10 cellular contexts compared by ENCODE assay signal in the genomic region with DNA sequence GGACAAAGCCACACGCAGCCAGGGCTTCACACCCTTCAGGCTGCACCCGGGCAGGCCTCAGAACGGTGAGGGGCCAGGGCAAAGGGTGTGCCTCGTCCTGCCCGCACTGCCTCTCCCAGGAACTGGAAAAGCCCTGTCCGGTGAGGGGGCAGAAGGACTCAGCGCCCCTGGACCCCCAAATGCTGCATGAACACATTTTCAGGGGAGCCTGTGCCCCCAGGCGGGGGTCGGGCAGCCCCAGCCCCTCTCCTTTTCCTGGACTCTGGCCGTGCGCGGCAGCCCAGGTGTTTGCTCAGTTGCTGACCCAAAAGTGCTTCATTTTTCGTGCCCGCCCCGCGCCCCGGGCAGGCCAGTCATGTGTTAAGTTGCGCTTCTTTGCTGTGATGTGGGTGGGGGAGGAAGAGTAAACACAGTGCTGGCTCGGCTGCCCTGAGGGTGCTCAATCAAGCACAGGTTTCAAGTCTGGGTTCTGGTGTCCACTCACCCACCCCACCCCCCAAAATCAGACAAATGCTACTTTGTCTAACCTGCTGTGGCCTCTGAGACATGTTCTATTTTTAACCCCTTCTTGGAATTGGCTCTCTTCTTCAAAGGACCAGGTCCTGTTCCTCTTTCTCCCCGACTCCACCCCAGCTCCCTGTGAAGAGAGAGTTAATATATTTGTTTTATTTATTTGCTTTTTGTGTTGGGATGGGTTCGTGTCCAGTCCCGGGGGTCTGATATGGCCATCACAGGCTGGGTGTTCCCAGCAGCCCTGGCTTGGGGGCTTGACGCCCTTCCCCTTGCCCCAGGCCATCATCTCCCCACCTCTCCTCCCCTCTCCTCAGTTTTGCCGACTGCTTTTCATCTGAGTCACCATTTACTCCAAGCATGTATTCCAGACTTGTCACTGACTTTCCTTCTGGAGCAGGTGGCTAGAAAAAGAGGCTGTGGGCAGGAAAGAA. TPM values are rescaled to one million over a fixed set of nuclear protein-coding genes. Genes with fewer than 3 reads are reported as not detected.
A peak's percentile ranks its signal among the peaks of the same experiment; 100 is the strongest.
DNase-seq lines count a peak whose midpoint lies in the region; ATAC-seq and TF ChIP-seq lines count a peak whose summit lies in the region.
"Had no signal": no experiment of that assay in that cellular context is flagged by ENCODE, and none has a peak within 500 bp of the region (broad histone marks: within the 10 kb centered on the region; RNA-seq: fewer than 3 reads in every experiment).

No MANE protein-coding gene starts in this region.

- peaks cover 2% of the 10 kb centered on the region for H3K36me3 Mint-ChIP-seq in activated T-helper 1 cell treated with anti-CD3 and anti-CD28 coated beads, Interleukin-12 subunit alpha, Interleukin-12 subunit beta, Interleukin-2, Interleukin-4 antibody, amounts not matched to agents 30 ng/mL and 10 ng/mL and 1 ng/mL, durations not matched to agents 14 hours and 24 hours and 36 hours (ENCODE audit: low read depth)

- intact Hi-C loops in right cardiac atrium (cut with DNase I) (loop anchor here in 2 of 4 donors (5.0 kb wide), 1 partner anchor 122 kb away; a partner anchor contains a TSS), testis (cut with DNase I; ENCODE audit: low total_unique reads) (no loop called here)
- intact Hi-C loops in activated T-helper 1 cell treated with anti-CD3 and anti-CD28 coated beads, Interleukin-12 subunit alpha, Interleukin-12 subunit beta, Interleukin-2, Interleukin-4 antibody, amounts not matched to agents 30 ng/mL and 10 ng/mL and 1 ng/mL, durations not matched to agents 14 hours and 24 hours and 36 hours (cut with micrococcal nuclease) = no loop called here

- ATAC-seq in right cardiac atrium = no peak

- H3K4me1 ChIP-seq in right cardiac atrium (ENCODE audit: control insufficient read depth, insufficient read depth, low read length) (peaks cover 5% of the 10 kb centered on the region), testis (peaks cover 61% of the 10 kb centered on the region)

- H3K4me3 ChIP-seq in right cardiac atrium (ENCODE audit: low read length) (no peak overlapping the region), testis (no peak overlapping the region)
- H3K4me3 ChIP-seq: thoracic aorta had no signal

- TF ChIP-seq CTCF in testis (IDR thresholded peaks at IDR 0.05) = no peak

- H3K27me3 ChIP-seq in right cardiac atrium (ENCODE audit: control insufficient read depth, insufficient read depth) = no peaks in the 10 kb centered on the region
- no peaks in the 10 kb centered on the region for H3K27me3 ChIP-seq in testis

- no peak overlapping the region for H3K4me3 Mint-ChIP-seq in activated T-helper 1 cell treated with anti-CD3 and anti-CD28 coated beads, Interleukin-12 subunit alpha, Interleukin-12 subunit beta, Interleukin-2, Interleukin-4 antibody, amounts not matched to agents 30 ng/mL and 10 ng/mL and 1 ng/mL, durations not matched to agents 14 hours and 24 hours and 36 hours

- no peak overlapping the region for H3K27ac ChIP-seq in right cardiac atrium (ENCODE audit: low read length)
- peak overlapping the region; percentile 87 to 95 for H3K27ac ChIP-seq in testis
- H3K27ac ChIP-seq: thoracic aorta had no signal

- no peak overlapping the region for H3K27ac Mint-ChIP-seq in activated T-helper 1 cell treated with anti-CD3 and anti-CD28 coated beads, Interleukin-12 subunit alpha, Interleukin-12 subunit beta, Interleukin-2, Interleukin-4 antibody, amounts not matched to agents 30 ng/mL and 10 ng/mL and 1 ng/mL, durations not matched to agents 14 hours and 24 hours and 36 hours

- no peaks in the 10 kb centered on the region for H3K4me1 Mint-ChIP-seq in activated T-helper 1 cell treated with anti-CD3 and anti-CD28 coated beads, Interleukin-12 subunit alpha, Interleukin-12 subunit beta, Interleukin-2, Interleukin-4 antibody, amounts not matched to agents 30 ng/mL and 10 ng/mL and 1 ng/mL, durations not matched to agents 14 hours and 24 hours and 36 hours (ENCODE audit: low read depth)

- TF ChIP-seq POLR2A in testis (IDR thresholded peaks at IDR 0.05) = no peak

- DNase-seq in DMS153 treated with DMSO at 0.1 percent for 48 hours (lab: John Stamatoyannopoulos, UW; ENCODE audit: unreplicated experiment) (peak; percentile 40), DMS153 (lab: John Stamatoyannopoulos, UW) (no peak), SW480 (ENCODE audit: low spot score) (peak; percentile 89), right cardiac atrium (peak in 2 of 3 donors; percentile 5 to 78), testis (peak; percentile 92), putamen (ENCODE audit: low spot score) (no peak), NCI-H524 treated with DMSO at 0.1 percent for 48 hours (lab: John Stamatoyannopoulos, UW) (no peak)
- no peak for DNase-seq in activated T-helper 1 cell treated with anti-CD3 and anti-CD28 coated beads, Interleukin-12 subunit alpha, Interleukin-12 subunit beta, Interleukin-2, Interleukin-4 antibody, amounts not matched to agents 30 ng/mL and 10 ng/mL and 1 ng/mL, durations not matched to agents 14 hours and 24 hours and 36 hours (ENCODE audit: low spot score)

- no peaks in the 10 kb centered on the region for H3K36me3 ChIP-seq in testis (ENCODE audit: low read depth, missing control alignments)
- H3K36me3 ChIP-seq: thoracic aorta had no signal

- no peaks in the 10 kb centered on the region for H3K9me3 ChIP-seq in right cardiac atrium (ENCODE audit: control insufficient read depth, low read length)
- H3K9me3 ChIP-seq in testis = no peaks in the 10 kb centered on the region
- H3K9me3 ChIP-seq: thoracic aorta had no signal

- no peaks in the 10 kb centered on the region for H3K27me3 Mint-ChIP-seq in activated T-helper 1 cell treated with anti-CD3 and anti-CD28 coated beads, Interleukin-12 subunit alpha, Interleukin-12 subunit beta, Interleukin-2, Interleukin-4 antibody, amounts not matched to agents 30 ng/mL and 10 ng/mL and 1 ng/mL, durations not matched to agents 14 hours and 24 hours and 36 hours (ENCODE audit: insufficient read depth)

- 72% methylated on average over 24 of the region's 24 CpGs for WGBS in right cardiac atrium
- WGBS in testis, 2 donors = 40 to 68% methylated on average over 24 of the region's 24 CpGs

- H3K9me3 Mint-ChIP-seq in activated T-helper 1 cell treated with anti-CD3 and anti-CD28 coated beads, Interleukin-12 subunit alpha, Interleukin-12 subunit beta, Interleukin-2, Interleukin-4 antibody, amounts not matched to agents 30 ng/mL and 10 ng/mL and 1 ng/mL, durations not matched to agents 14 hours and 24 hours and 36 hours = no peaks in the 10 kb centered on the region

RNA-seq across cellular contexts. Expression of a gene that starts 8.1 kb away (rescaled TPM):
- 1 to 10 TPM; 1.6 to 4.6 (median 2.3) TPM for total RNA-seq in right cardiac atrium
- polyA plus RNA-seq in right cardiac atrium = 2.8 TPM
- 10 to 100 TPM; 34.0 to 48.9 TPM for total RNA-seq in testis
- 24.0 TPM for polyA plus RNA-seq in testis (ENCODE audit: insufficient read depth, low read depth, low replicate concordance)
- total RNA-seq in activated T-helper 1 cell treated with anti-CD3 and anti-CD28 coated beads, Interleukin-12 subunit alpha, Interleukin-12 subunit beta, Interleukin-2, Interleukin-4 antibody, amounts not matched to agents 30 ng/mL and 10 ng/mL and 1 ng/mL, durations not matched to agents 14 hours and 24 hours and 36 hours = 3.6 and 5.5 TPM in 2 replicates

RNA-seq across cellular contexts. Expression of a gene that starts 25.5 kb away (rescaled TPM):
- total RNA-seq in right cardiac atrium = 10 to 100 TPM; 19.1 to 33.2 (median 28.4) TPM
- polyA plus RNA-seq in right cardiac atrium = 16.0 TPM
- total RNA-seq in testis = 100 to 1,000 TPM; 107 to 140 TPM
- 59.6 TPM for polyA plus RNA-seq in testis (ENCODE audit: insufficient read depth, low read depth, low replicate concordance)
- total RNA-seq in activated T-helper 1 cell treated with anti-CD3 and anti-CD28 coated beads, Interleukin-12 subunit alpha, Interleukin-12 subunit beta, Interleukin-2, Interleukin-4 antibody, amounts not matched to agents 30 ng/mL and 10 ng/mL and 1 ng/mL, durations not matched to agents 14 hours and 24 hours and 36 hours = 4.1 and 4.9 TPM in 2 replicates

RNA-seq across cellular contexts. Expression of a gene that starts 32.0 kb away (rescaled TPM):
- total RNA-seq in right cardiac atrium = 100 to 1,000 TPM; 115 to 521 (median 226) TPM
- polyA plus RNA-seq in right cardiac atrium = 322 TPM
- total RNA-seq in testis = under 1 TPM in 1 of 2 donors, not detected in 1; 0.99 TPM
- 1.5 TPM for polyA plus RNA-seq in testis (ENCODE audit: insufficient read depth, low read depth, low replicate concordance)
- total RNA-seq in activated T-helper 1 cell treated with anti-CD3 and anti-CD28 coated beads, Interleukin-12 subunit alpha, Interleukin-12 subunit beta, Interleukin-2, Interleukin-4 antibody, amounts not matched to agents 30 ng/mL and 10 ng/mL and 1 ng/mL, durations not matched to agents 14 hours and 24 hours and 36 hours = not detected in 2 replicates
- total RNA-seq: mononuclear cell had no signal

Comparison
In these comparisons a context has a peak if more than half of its experiments do, and no peak if none do; other contexts are left out.
1. DNase-seq: peak in DMS153 treated with DMSO at 0.1 percent for 48 hours (single experiment), SW480 (single experiment), right cardiac atrium (2 of 3) and testis (single experiment); none in DMS153 (single experiment), putamen (single experiment), NCI-H524 treated with DMSO at 0.1 percent for 48 hours (single experiment) and activated T-helper 1 cell treated with anti-CD3 and anti-CD28 coated beads, Interleukin-12 subunit alpha, Interleukin-12 subunit beta, Interleukin-2, Interleukin-4 antibody, amounts not matched to agents 30 ng/mL and 10 ng/mL and 1 ng/mL, durations not matched to agents 14 hours and 24 hours and 36 hours (single experiment).
2. RNA of a gene that starts 32.0 kb away (total RNA-seq): 115 to 521 TPM in right cardiac atrium; 0.99 TPM in testis and not detected in activated T-helper 1 cell treated with anti-CD3 and anti-CD28 coated beads, Interleukin-12 subunit alpha, Interleukin-12 subunit beta, Interleukin-2, Interleukin-4 antibody, amounts not matched to agents 30 ng/mL and 10 ng/mL and 1 ng/mL, durations not matched to agents 14 hours and 24 hours and 36 hours; every median in the first group is over 10 times any median in the second.